9 cellular contexts compared by ENCODE assay signal in genomic region chr9:18437315-18438200, GRCh38. TPM values are rescaled to one million over a fixed set of nuclear protein-coding genes. Genes with fewer than 3 reads are reported as not detected.
A peak's percentile ranks its signal among the peaks of the same experiment; 100 is the strongest.
DNase-seq lines count a peak whose midpoint lies in the region; ATAC-seq and TF ChIP-seq lines count a peak whose summit lies in the region.
"Had no signal": no experiment of that assay in that cellular context is flagged by ENCODE, and none has a peak within 500 bp of the region (broad histone marks: within the 10 kb centered on the region; RNA-seq: fewer than 3 reads in every experiment).

No MANE protein-coding gene starts in this region.

- peak overlapping the region; percentile 36 for H2AFZ ChIP-seq in mesenchymal stem cell (ENCODE audit: low read depth, low read length)

- ATAC-seq in HG02970 (IDR thresholded peaks at IDR 0.05; ENCODE audit: low FRiP score, unreplicated experiment): no peak
- ATAC-seq: A549 had no signal

- peak overlapping the region; percentile 74 for H3K4me3 Mint-ChIP-seq in type B pancreatic cell

- H3K27me3 Mint-ChIP-seq in type B pancreatic cell: no peaks in the 10 kb centered on the region

- peak; percentile 18 for DNase-seq in NCI-H2029 treated with DMSO at 0.1 percent for 48 hours (lab: John Stamatoyannopoulos, UW)
- no peak for DNase-seq in NCI-H2029 (lab: John Stamatoyannopoulos, UW)
- DNase-seq in epithelial cell of proximal tubule (ENCODE audit: low read depth): no peak
- DNase-seq in mesenchymal stem cell: peak; percentile 49
- DNase-seq in type B pancreatic cell (ENCODE audit: extremely low spot score, unreplicated experiment): no peak
- no peak for DNase-seq in SIG-M5 treated with dmso at 0.1 percent for 504 hours (lab: John Stamatoyannopoulos, UW; ENCODE audit: unreplicated experiment)
- no peak for DNase-seq in activated CD8-positive, alpha-beta memory T cell treated with anti-CD3 and anti-CD28 coated beads, Interleukin-2, amount 50 U/mL, for 48 hours

- H3K9me3 ChIP-seq in mesenchymal stem cell (ENCODE audit: control insufficient read depth, low read length): no peaks in the 10 kb centered on the region
- H3K9me3 ChIP-seq: A549 had no signal

- H3K9me3 Mint-ChIP-seq in type B pancreatic cell: peaks cover 5% of the 10 kb centered on the region

- no peaks in the 10 kb centered on the region for H3K79me1 ChIP-seq in mesenchymal stem cell (replicated peaks; ENCODE audit: low read length, poor library complexity, severe bottlenecking)

- no peaks in the 10 kb centered on the region for H3K27me3 ChIP-seq in mesenchymal stem cell (ENCODE audit: control insufficient read depth in 1 of 2, insufficient read depth in 1 of 2, low read length in 2 of 2)

- H3K36me3 ChIP-seq in mesenchymal stem cell (ENCODE audit: control insufficient read depth in 1 of 2, insufficient read depth in 2 of 2, low read depth in 1 of 2, low read length in 2 of 2): no peaks in the 10 kb centered on the region

- H2BK15ac ChIP-seq in mesenchymal stem cell (ENCODE audit: low read depth, poor library complexity, severe bottlenecking): no peak overlapping the region

- H3K4me1 ChIP-seq in mesenchymal stem cell (ENCODE audit: control insufficient read depth, insufficient read depth, low read depth, low read length): peaks cover 9% of the 10 kb centered on the region
- H3K4me1 ChIP-seq: A549 had no signal

- H3K9ac ChIP-seq in mesenchymal stem cell (ENCODE audit: low read length): peak overlapping the region; percentile 89

- peak overlapping the region; percentile 43 to 67 for H3K4ac ChIP-seq in mesenchymal stem cell (ENCODE audit: low read depth in 1 of 2, low read length in 2 of 2)

- no peak overlapping the region for H3K23ac ChIP-seq in mesenchymal stem cell (ENCODE audit: low read length in 2 of 2)

- H4K8ac ChIP-seq in mesenchymal stem cell (ENCODE audit: low read length): no peak overlapping the region

- no peak overlapping the region for H3K14ac ChIP-seq in mesenchymal stem cell (ENCODE audit: low read length in 2 of 2)

- 27% methylated on average over 8 of the region's 9 CpGs for WGBS in mesenchymal stem cell

- no peaks in the 10 kb centered on the region for H3K36me3 Mint-ChIP-seq in type B pancreatic cell

- no peak overlapping the region for H2BK5ac ChIP-seq in mesenchymal stem cell (ENCODE audit: low read depth, low read length, poor library complexity, severe bottlenecking)

- H3K18ac ChIP-seq in mesenchymal stem cell (ENCODE audit: low read depth in 1 of 2, low read length in 2 of 2): peak overlapping the region; percentile 18 to 19

- no peak overlapping the region for H2AK5ac ChIP-seq in mesenchymal stem cell (ENCODE audit: low read length, severe bottlenecking)

- H2BK12ac ChIP-seq in mesenchymal stem cell (ENCODE audit: low read length in 2 of 2): peak overlapping the region; percentile 56 to 67

- no peak overlapping the region for H2BK120ac ChIP-seq in mesenchymal stem cell (ENCODE audit: low read depth, low read length)

- no peak overlapping the region for H3K4me2 ChIP-seq in mesenchymal stem cell (ENCODE audit: low read length, poor library complexity, severe bottlenecking)

- H4K91ac ChIP-seq in mesenchymal stem cell (ENCODE audit: low read length): peak overlapping the region; percentile 30

- peak overlapping the region; percentile 55 for H3K27ac Mint-ChIP-seq in type B pancreatic cell

- TF ChIP-seq CTCF in epithelial cell of proximal tubule (conservative IDR thresholded peaks at IDR 0.05; ENCODE audit: low read depth, low read length) (no peak), type B pancreatic cell (conservative IDR thresholded peaks at IDR 0.05) (no peak)

- H3K4me1 Mint-ChIP-seq in type B pancreatic cell (ENCODE audit: unreplicated experiment): peaks cover 21% of the 10 kb centered on the region

- peak overlapping the region; percentile 47 for H3K4me3 ChIP-seq in epithelial cell of proximal tubule (ENCODE audit: low read depth, low read length)
- peak overlapping the region in 1 of 2 experiments; percentile 74 for H3K4me3 ChIP-seq in mesenchymal stem cell (ENCODE audit: insufficient read depth in 1 of 2, low read depth in 1 of 2, low read length in 2 of 2)
- H3K4me3 ChIP-seq: A549 had no signal

- no peak overlapping the region for H3K27ac ChIP-seq in mesenchymal stem cell (ENCODE audit: low read length, poor library complexity, severe bottlenecking)
- H3K27ac ChIP-seq: A549 had no signal

RNA-seq across cellular contexts. Expression of gene ADAMTSL1, which starts 36.4 kb away (rescaled TPM):
- total RNA-seq in epithelial cell of proximal tubule: 2.8 and 4.6 TPM in 2 replicates
- 0.65 TPM for polyA plus RNA-seq in mesenchymal stem cell (2013, experiment 1 of 2)
- polyA plus RNA-seq in mesenchymal stem cell (2013, experiment 2 of 2): 0.66 TPM
- 6.0 and 28.6 TPM in 2 replicates for total RNA-seq in type B pancreatic cell (ENCODE audit: low replicate concordance)

Comparison
In these comparisons a context has a peak if more than half of its experiments do, and no peak if none do; other contexts are left out.
1. DNase-seq: peak in NCI-H2029 treated with DMSO at 0.1 percent for 48 hours (single experiment) and mesenchymal stem cell (single experiment); none in NCI-H2029 (single experiment), epithelial cell of proximal tubule (single experiment), type B pancreatic cell (single experiment), SIG-M5 treated with dmso at 0.1 percent for 504 hours (single experiment) and activated CD8-positive, alpha-beta memory T cell treated with anti-CD3 and anti-CD28 coated beads, Interleukin-2, amount 50 U/mL, for 48 hours (single experiment).